ENCODE assay signal across 28 cellular contexts in the genomic region with DNA sequence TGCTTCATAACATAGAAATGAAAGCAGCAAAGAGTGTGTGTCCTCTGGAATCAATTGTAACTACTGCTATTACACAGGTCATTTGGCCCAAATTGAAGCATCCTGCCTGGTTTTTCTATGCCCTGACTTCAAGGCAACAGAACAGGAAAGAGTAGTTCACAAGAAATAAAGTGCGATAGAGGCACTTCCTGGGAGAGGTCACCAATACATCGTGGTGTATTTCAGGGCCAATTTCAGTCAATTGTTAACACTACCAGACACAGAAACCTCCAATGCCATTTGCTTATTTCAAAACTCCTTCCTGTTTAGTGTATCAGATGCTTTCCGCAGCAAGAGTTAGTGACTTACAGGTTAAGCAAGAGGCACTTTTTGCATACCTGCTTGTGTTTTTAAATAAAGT.
"Had no signal": no experiment of that assay in that cellular context is flagged by ENCODE, and none has a peak within 500 bp of the region (broad histone marks: within the 10 kb centered on the region; RNA-seq: fewer than 3 reads in every experiment).

No MANE protein-coding gene starts in this region.

- H3K4me3 ChIP-seq: left ventricle myocardium inferior, lung, pancreas, prostate gland, skin epidermis, suprapubic skin, thoracic aorta, tibial artery, upper lobe of right lung, uterus had no signal

- FAIRE-seq: pancreas had no signal

- DNase-seq: hypothalamus; islet precursor cell; left ventricle myocardium inferior; mesendoderm; naive B cell; nephron progenitor cell; nucleus accumbens; pancreas; posterior cingulate gyrus; retina; right cardiac atrium; stimulated activated CD4-positive, alpha-beta T cell treated with anti-CD3 and anti-CD28 coated beads, Interleukin-12 subunit alpha, Interleukin-12 subunit beta, amount 100 ng/mL, for 4 hours; stimulated activated CD4-positive, alpha-beta T cell treated with anti-CD3 and anti-CD28 coated beads, Interleukin-15, amount 100 ng/mL, for 24 hours; stimulated activated CD4-positive, alpha-beta T cell treated with anti-CD3 and anti-CD28 coated beads, Interleukin-2, amount 100 ng/mL, for 24 hours; stimulated activated CD4-positive, alpha-beta T cell treated with anti-CD3 and anti-CD28 coated beads, Interleukin-4, amount 100 ng/mL, for 1 hour; stimulated activated naive CD4-positive, alpha-beta T cell; tibial artery; trophoblast cell; upper lobe of right lung; uterus had no signal

- H3K27ac ChIP-seq: left ventricle myocardium inferior, pancreas, prostate gland, skin epidermis, suprapubic skin, thoracic aorta, tibial artery, upper lobe of right lung, uterus had no signal

- H3K36me3 ChIP-seq: left ventricle myocardium inferior, pancreas, prostate gland, suprapubic skin, thoracic aorta, tibial artery, upper lobe of right lung, uterus had no signal

- H3K4me3 Mint-ChIP-seq: mesothelial cell of epicardium; naive B cell; nephron progenitor cell; stimulated activated naive CD8-positive, alpha-beta T cell treated with anti-CD3 and anti-CD28 coated beads, Interleukin-15, Interleukin-2, amounts not matched to agents 100 ng/mL and 50 ng/mL, for 24 hours had no signal

- H3K4me1 ChIP-seq: left ventricle myocardium inferior, pancreas, prostate gland, suprapubic skin, upper lobe of right lung, uterus had no signal

- H3K9me3 ChIP-seq: left ventricle myocardium inferior, pancreas, prostate gland, suprapubic skin, thoracic aorta, tibial artery, upper lobe of right lung, uterus had no signal

- ATAC-seq: pancreas, right cardiac atrium, sciatic nerve, upper lobe of right lung had no signal

- H3K27me3 ChIP-seq: pancreas, upper lobe of right lung, uterus had no signal

- H3K4me1 Mint-ChIP-seq: naive B cell had no signal

- H3K27ac Mint-ChIP-seq: mesothelial cell of epicardium; naive B cell; nephron progenitor cell; stimulated activated naive CD8-positive, alpha-beta T cell treated with anti-CD3 and anti-CD28 coated beads, Interleukin-15, Interleukin-2, amounts not matched to agents 100 ng/mL and 50 ng/mL, for 24 hours had no signal

- H3K36me3 Mint-ChIP-seq: mesothelial cell of epicardium, naive B cell had no signal

- H3K9me3 Mint-ChIP-seq: stimulated activated naive CD8-positive, alpha-beta T cell treated with anti-CD3 and anti-CD28 coated beads, Interleukin-15, Interleukin-2, amounts not matched to agents 100 ng/mL and 50 ng/mL, for 24 hours had no signal
